In the genomic region with DNA sequence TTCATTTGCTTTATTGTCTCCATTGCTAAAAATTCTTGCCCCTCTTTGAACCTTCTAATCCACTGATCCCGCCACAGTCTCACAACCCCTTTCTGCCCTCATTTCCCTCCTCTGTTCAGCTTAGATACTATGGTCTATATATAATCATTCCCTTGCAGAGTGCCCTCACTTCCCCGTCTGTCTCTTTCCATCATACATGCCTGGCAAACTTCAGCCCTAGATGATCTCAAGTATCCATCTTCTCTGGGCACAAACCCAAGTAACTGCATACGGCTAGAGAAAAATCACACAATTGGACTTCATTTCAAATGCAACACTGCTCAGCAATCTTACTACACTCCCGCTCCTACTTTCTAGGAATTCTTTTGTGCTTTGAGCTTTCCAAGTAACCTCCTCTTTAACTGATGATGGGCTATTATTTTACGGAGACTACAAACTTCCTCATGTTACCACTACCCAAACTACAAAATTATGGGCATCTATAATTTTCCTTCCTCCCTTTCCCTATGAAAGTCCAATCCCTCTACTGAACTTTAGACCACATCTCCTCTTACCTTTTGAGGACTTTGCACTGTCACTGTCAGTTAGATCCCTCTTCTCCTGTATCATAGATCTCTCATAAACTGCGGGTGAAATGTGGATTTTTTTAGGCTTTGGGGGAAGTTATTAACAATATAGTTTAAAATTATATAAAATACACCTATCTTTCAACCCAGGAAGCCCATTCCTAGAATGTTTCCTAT, we compare ENCODE assay signal across 20 cellular contexts.
"Had no signal": no experiment of that assay in that cellular context is flagged by ENCODE, and none has a peak within 500 bp of the region (broad histone marks: within the 10 kb centered on the region; RNA-seq: fewer than 3 reads in every experiment).

No MANE protein-coding gene starts in this region.

- H3K27me3 ChIP-seq: breast epithelium, left lung, tibial nerve had no signal

- DNase-seq: activated CD8-positive, alpha-beta memory T cell treated with anti-CD3 and anti-CD28 coated beads for 24 hours; activated CD8-positive, alpha-beta memory T cell treated with anti-CD3 and anti-CD28 coated beads, Interleukin-2, amount 50 U/mL, for 48 hours; activated effector memory CD4-positive, alpha-beta T cell treated with anti-CD3 and anti-CD28 coated beads, Interleukin-2, amount 50 U/mL, for 16 hours; activated naive CD4-positive, alpha-beta T cell treated with anti-CD3 and anti-CD28 coated beads, Interleukin-2, amount 50 U/mL, for 16 hours; activated T-cell treated with anti-CD3 and anti-CD28 coated beads, Interleukin-2, amount 50 U/mL, for 72 hours; erythroblast; foreskin melanocyte; glutamatergic neuron; left lung; mammary epithelial cell; midbrain; stimulated activated naive CD8-positive, alpha-beta T cell treated with anti-CD3 and anti-CD28 coated beads, Interleukin-15, Interleukin-2, amounts not matched to agents 100 U/mL and 50 U/mL, for 24 hours; substantia nigra; T1000 had no signal

- H3K9me3 Mint-ChIP-seq: activated T-cell treated with anti-CD3 and anti-CD28 coated beads, Interleukin-2, amount 50 U/mL, for 72 hours; neural crest cell had no signal

- H3K4me3 ChIP-seq: breast epithelium, coronary artery, left lung, skin epidermis, tibial nerve had no signal

- H3K4me1 ChIP-seq: breast epithelium had no signal

- H3K27ac Mint-ChIP-seq: activated T-cell treated with anti-CD3 and anti-CD28 coated beads, Interleukin-2, amount 50 U/mL, for 72 hours had no signal

- H3K36me3 ChIP-seq: breast epithelium, left lung, tibial nerve had no signal

- H3K4me3 Mint-ChIP-seq: activated T-cell treated with anti-CD3 and anti-CD28 coated beads, Interleukin-2, amount 50 U/mL, for 72 hours; neural crest cell had no signal

- ATAC-seq: activated CD4-positive, CD25-positive, alpha-beta regulatory T cell treated with anti-CD3 and anti-CD28 coated beads, Interleukin-2, amount 50 U/mL, for 24 hours; activated T-cell treated with anti-CD3 and anti-CD28 coated beads, Interleukin-2, amount 50 U/mL, for 72 hours; left lung; stimulated activated naive CD8-positive, alpha-beta T cell treated with anti-CD3 and anti-CD28 coated beads, Interleukin-15, Interleukin-2, amounts not matched to agents 100 U/mL and 50 U/mL, for 24 hours had no signal

- H3K9me3 ChIP-seq: breast epithelium, left lung, tibial nerve had no signal

- H3K27ac ChIP-seq: breast epithelium, coronary artery, left lung, skin epidermis, tibial nerve had no signal
